ENCODE assay signal across 10 cellular contexts in genomic region chr4:11954093-11954492, GRCh38.
DNase-seq lines count a peak whose midpoint lies in the region; ATAC-seq and TF ChIP-seq lines count a peak whose summit lies in the region.
"Had no signal": no experiment of that assay in that cellular context is flagged by ENCODE, and none has a peak within 500 bp of the region (broad histone marks: within the 10 kb centered on the region; RNA-seq: fewer than 3 reads in every experiment).

No MANE protein-coding gene starts in this region.

- H3K4me1 Mint-ChIP-seq in MCF 10A (ENCODE audit: insufficient read depth, unreplicated experiment): no peaks in the 10 kb centered on the region
- H3K4me1 Mint-ChIP-seq in type B pancreatic cell (ENCODE audit: unreplicated experiment): no peaks in the 10 kb centered on the region
- H3K4me1 Mint-ChIP-seq in CD4-positive, alpha-beta memory T cell: no peaks in the 10 kb centered on the region

- no peak for ATAC-seq in Panc1

- intact Hi-C loops in MCF 10A (cut with micrococcal nuclease) (loop anchor here (1.0 to 2.0 kb wide), 3 partner anchors 148 to 679 kb away; no protein-coding TSS in a partner anchor), breast epithelium (cut with DNase I; ENCODE audit: low total_unique reads) (no loop called here), Panc1 (cut with micrococcal nuclease; ENCODE audit: unreplicated experiment) (no loop called here)
- intact Hi-C loops in CD4-positive, alpha-beta memory T cell (cut with micrococcal nuclease): no loop called here

- H3K4me3 ChIP-seq in breast epithelium (no peak overlapping the region), Panc1 (ENCODE audit: low read depth in 2 of 2, low read length in 2 of 2) (no peak overlapping the region)
- H3K4me3 ChIP-seq in CD4-positive, alpha-beta memory T cell (ENCODE audit: low read length in 2 of 2): no peak overlapping the region

- H3K4me1 ChIP-seq in breast epithelium (no peaks in the 10 kb centered on the region), Panc1 (ENCODE audit: control insufficient read depth, insufficient read depth, low read length) (no peaks in the 10 kb centered on the region)
- H3K4me1 ChIP-seq in CD4-positive, alpha-beta memory T cell (ENCODE audit: insufficient read depth, low read length): no peaks in the 10 kb centered on the region

- no peaks in the 10 kb centered on the region for H3K27me3 ChIP-seq in breast epithelium
- H3K27me3 ChIP-seq in Panc1 (ENCODE audit: control insufficient read depth, insufficient read depth, low read length): no peaks in the 10 kb centered on the region
- H3K27me3 ChIP-seq in CD4-positive, alpha-beta memory T cell (ENCODE audit: insufficient read depth, low read length): no peaks in the 10 kb centered on the region

- in situ Hi-C loops in Panc1 (cut with HindIII; ENCODE audit: low pct_unique_long_range_greater_than_20kb, low sequenced_read_pairs): no loop called here

- H3K27ac Mint-ChIP-seq in MCF 10A (ENCODE audit: low read depth, unreplicated experiment): no peak overlapping the region
- no peak overlapping the region for H3K27ac Mint-ChIP-seq in type B pancreatic cell
- no peak overlapping the region for H3K27ac Mint-ChIP-seq in CD4-positive, alpha-beta memory T cell

- H3K27me3 Mint-ChIP-seq in MCF 10A (ENCODE audit: insufficient read depth, unreplicated experiment) (no peaks in the 10 kb centered on the region), type B pancreatic cell (no peaks in the 10 kb centered on the region)
- H3K27me3 Mint-ChIP-seq in CD4-positive, alpha-beta memory T cell: no peaks in the 10 kb centered on the region

- CTCF ChIA-PET in MCF 10A (lab: Yijun Ruan, JAX) (interaction anchor here (0.6 to 1.7 kb wide), 8 partner anchors 11 to 1643 kb away, joined by 3 to 7 read pairs (median 4); no protein-coding TSS in a partner anchor), Panc1 (lab: Charles Lee) (no interaction called here)
- CTCF ChIA-PET in CD4-positive, alpha-beta memory T cell (lab: Charles Lee; ENCODE audit: partially characterized antibody): no interaction called here

- H3K36me3 Mint-ChIP-seq in MCF 10A (ENCODE audit: insufficient read depth, unreplicated experiment) (no peaks in the 10 kb centered on the region), type B pancreatic cell (no peaks in the 10 kb centered on the region)
- H3K36me3 Mint-ChIP-seq in CD4-positive, alpha-beta memory T cell: no peaks in the 10 kb centered on the region

- DNase-seq in MCF 10A (ENCODE audit: unreplicated experiment) (peak; percentile 52), breast epithelium (ENCODE audit: low spot score in 2 of 2) (no peak), Panc1 (ENCODE audit: low read depth, low spot score) (no peak), glomerular endothelial cell (ENCODE audit: extremely low read depth, low read depth, low spot score) (peak; percentile 54), type B pancreatic cell (ENCODE audit: extremely low spot score, unreplicated experiment) (no peak), GM19240 (ENCODE audit: insufficient read length, low spot score) (no peak)
- no peak for DNase-seq in CD4-positive, alpha-beta memory T cell
- DNase-seq in activated CD8-positive, alpha-beta memory T cell treated with anti-CD3 and anti-CD28 coated beads, Interleukin-2, amount 50 U/mL, for 4 hours: no peak
- DNase-seq: activated T-cell treated with anti-CD3 and anti-CD28 coated beads, Interleukin-2, amount 50 U/mL, for 1 hour; NCI-H2107 had no signal

- H3K36me3 ChIP-seq in breast epithelium: no peaks in the 10 kb centered on the region
- no peaks in the 10 kb centered on the region for H3K36me3 ChIP-seq in Panc1 (ENCODE audit: control insufficient read depth, insufficient read depth, low read length)
- H3K36me3 ChIP-seq in CD4-positive, alpha-beta memory T cell (ENCODE audit: insufficient read depth, low read length): no peaks in the 10 kb centered on the region

- H3K4me3 Mint-ChIP-seq in MCF 10A (ENCODE audit: unreplicated experiment): no peak overlapping the region
- no peak overlapping the region for H3K4me3 Mint-ChIP-seq in type B pancreatic cell
- no peak overlapping the region for H3K4me3 Mint-ChIP-seq in CD4-positive, alpha-beta memory T cell

- BruUV-seq in MCF 10A (replicated peaks; lab: Mats Ljungman, UMichigan) (no TSS peak), Panc1 (replicated peaks; lab: Mats Ljungman, UMichigan) (no TSS peak)

- peak; percentile 36 for TF ChIP-seq CTCF in MCF 10A (IDR thresholded peaks at IDR 0.05; ENCODE audit: unreplicated experiment)
- no peak for TF ChIP-seq CTCF in breast epithelium (IDR thresholded peaks at IDR 0.05)
- TF ChIP-seq CTCF in Panc1 (IDR thresholded peaks at IDR 0.05): peak; percentile 33; the same call in 1 of the 2 replicates
- peak; percentile 76 for TF ChIP-seq CTCF in type B pancreatic cell (conservative IDR thresholded peaks at IDR 0.05)

- H3K27ac ChIP-seq in breast epithelium: no peak overlapping the region
- no peak overlapping the region for H3K27ac ChIP-seq in Panc1 (ENCODE audit: low read length)
- H3K27ac ChIP-seq in CD4-positive, alpha-beta memory T cell (ENCODE audit: low read depth, low read length): no peak overlapping the region

- no peak for TF ChIP-seq POLR2A in breast epithelium (IDR thresholded peaks at IDR 0.05)

- H3K9me3 Mint-ChIP-seq in MCF 10A (ENCODE audit: unreplicated experiment): peaks cover 15% of the 10 kb centered on the region
- no peaks in the 10 kb centered on the region for H3K9me3 Mint-ChIP-seq in type B pancreatic cell
- peaks cover 0 to 5% (median under 1%) of the 10 kb centered on the region in 8 donors for H3K9me3 Mint-ChIP-seq in CD4-positive, alpha-beta memory T cell

- H3K9me3 ChIP-seq in breast epithelium (no peaks in the 10 kb centered on the region), Panc1 (ENCODE audit: control insufficient read depth, insufficient read depth, low read depth, low read length) (no peaks in the 10 kb centered on the region)
- H3K9me3 ChIP-seq in CD4-positive, alpha-beta memory T cell (ENCODE audit: control insufficient read depth in 1 of 2, low read length in 2 of 2): no peaks in the 10 kb centered on the region

- POLR2A ChIA-PET in MCF 10A (lab: Yijun Ruan, JAX) (interaction anchor here (0.7 kb wide), 1 partner anchor 1372 kb away, joined by 3 read pairs; no protein-coding TSS in a partner anchor), Panc1 (lab: Charles Lee) (no interaction called here)
- POLR2A ChIA-PET in CD4-positive, alpha-beta memory T cell (lab: Charles Lee; ENCODE audit: partially characterized antibody): no interaction called here

Comparison
In these comparisons a context has a peak if more than half of its experiments do, and no peak if none do; other contexts are left out.
1. DNase-seq: peak in MCF 10A (single experiment) and glomerular endothelial cell (single experiment); none in breast epithelium (0 of 2), Panc1 (single experiment), type B pancreatic cell (single experiment), CD4-positive, alpha-beta memory T cell (0 of 5), GM19240 (single experiment) and activated CD8-positive, alpha-beta memory T cell treated with anti-CD3 and anti-CD28 coated beads, Interleukin-2, amount 50 U/mL, for 4 hours (single experiment).
2. CTCF ChIP-seq: peak in MCF 10A (single experiment), Panc1 (single experiment) and type B pancreatic cell (single experiment); none in breast epithelium (0 of 3).